17 cellular contexts compared by ENCODE assay signal in the genomic region with DNA sequence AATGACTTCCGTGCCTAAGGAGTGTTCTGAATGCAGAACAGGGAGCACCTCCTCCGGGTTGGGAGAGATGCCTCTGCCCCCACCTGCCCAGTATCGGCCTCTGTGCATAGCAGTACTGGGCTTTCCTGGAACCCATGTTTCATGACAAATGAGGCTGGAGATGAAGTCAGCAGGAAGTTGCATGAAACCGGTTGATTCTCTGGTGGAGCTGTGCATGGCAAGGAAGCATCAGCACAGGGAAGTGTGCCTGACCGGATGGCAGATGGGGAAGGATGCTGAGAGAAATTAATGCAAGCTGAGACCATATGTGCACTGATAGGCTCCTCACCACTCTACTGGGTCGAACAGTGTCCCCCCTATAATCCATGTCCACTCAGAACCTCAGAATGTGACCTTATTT.
A peak's percentile ranks its signal among the peaks of the same experiment; 100 is the strongest.
DNase-seq lines count a peak whose midpoint lies in the region; ATAC-seq and TF ChIP-seq lines count a peak whose summit lies in the region.
"Had no signal": no experiment of that assay in that cellular context is flagged by ENCODE, and none has a peak within 500 bp of the region (broad histone marks: within the 10 kb centered on the region; RNA-seq: fewer than 3 reads in every experiment).

No MANE protein-coding gene starts in this region.

- CTCF ChIA-PET in naive thymus-derived CD4-positive, alpha-beta T cell (lab: Charles Lee): no interaction called here
- CTCF ChIA-PET in PC-9 (lab: Charles Lee): no interaction called here

- H3K4me2 ChIP-seq in PC-9: no peak overlapping the region

- TF ChIP-seq CTCF in CD14-positive monocyte (IDR thresholded peaks at IDR 0.05): no peak
- TF ChIP-seq CTCF in PC-9 (conservative IDR thresholded peaks at IDR 0.05): no peak

- H3K27me3 Mint-ChIP-seq in CD14-positive monocyte (ENCODE audit: low read depth in 3 of 3): peaks cover 0 to 5% (median 0%) of the 10 kb centered on the region in 3 donors
- H3K27me3 Mint-ChIP-seq in naive thymus-derived CD4-positive, alpha-beta T cell: peaks cover 0 to 15% (median 4%) of the 10 kb centered on the region in 5 donors

- peak overlapping the region in 1 of 2 donors; percentile 20 for H3K4me3 Mint-ChIP-seq in CD14-positive monocyte
- no peak overlapping the region for H3K4me3 Mint-ChIP-seq in naive thymus-derived CD4-positive, alpha-beta T cell

- H3K4me1 ChIP-seq in naive thymus-derived CD4-positive, alpha-beta T cell (ENCODE audit: control insufficient read depth in 2 of 2, insufficient read depth in 2 of 2, low read length in 2 of 2): no peaks in the 10 kb centered on the region
- H3K4me1 ChIP-seq in PC-9 (replicated peaks; ENCODE audit: insufficient read depth): no peaks in the 10 kb centered on the region

- no peak for DNase-seq in CD14-positive monocyte (ENCODE audit: low spot score)
- peak; percentile 58 for DNase-seq in CD1c-positive myeloid dendritic cell (ENCODE audit: extremely low spot score)
- DNase-seq in NCI-H524 treated with DMSO at 0.1 percent for 48 hours (lab: John Stamatoyannopoulos, UW): peak; percentile 51
- no peak for DNase-seq in naive thymus-derived CD4-positive, alpha-beta T cell
- no peak for DNase-seq in cortex of kidney (lab: John Stamatoyannopoulos, UW)
- DNase-seq in NCI-H1436 treated with DMSO at 0.1 percent for 48 hours (lab: John Stamatoyannopoulos, UW): no peak
- DNase-seq in PC-9: no peak
- DNase-seq: ACHN, C1 segment of cervical spinal cord, DND-41, Karpas-422, NCI-H1105, NCI-H1694 treated with DMSO at 0.1 percent for 48 hours, NCI-H774, RPMI8226, SW 1271 had no signal

- no peak overlapping the region for H3K27ac ChIP-seq in naive thymus-derived CD4-positive, alpha-beta T cell (ENCODE audit: low read depth, low read length)
- H3K27ac ChIP-seq in PC-9: no peak overlapping the region
- H3K27ac ChIP-seq: SJSA1 had no signal

- H3K36me3 ChIP-seq in naive thymus-derived CD4-positive, alpha-beta T cell (ENCODE audit: control insufficient read depth in 2 of 3, insufficient read depth in 3 of 3, low read length in 3 of 3): no peaks in the 10 kb centered on the region
- no peaks in the 10 kb centered on the region for H3K36me3 ChIP-seq in PC-9 (ENCODE audit: low read depth)
- H3K36me3 ChIP-seq: SJSA1 had no signal

- POLR2A ChIA-PET in naive thymus-derived CD4-positive, alpha-beta T cell (lab: Charles Lee): no interaction called here
- POLR2A ChIA-PET in PC-9 (lab: Charles Lee; ENCODE audit: unreplicated experiment): no interaction called here

- peak; percentile 34 for ATAC-seq in naive thymus-derived CD4-positive, alpha-beta T cell

- no TSS peak for BruUV-seq in PC-9 (replicated peaks; lab: Mats Ljungman, UMichigan)

- H3K27me3 ChIP-seq in naive thymus-derived CD4-positive, alpha-beta T cell (ENCODE audit: control insufficient read depth in 2 of 2, insufficient read depth in 2 of 2, low read length in 2 of 2): no peaks in the 10 kb centered on the region
- H3K27me3 ChIP-seq in PC-9 (ENCODE audit: insufficient read depth, low read depth): peaks cover 92% of the 10 kb centered on the region

- H3K9me3 ChIP-seq in naive thymus-derived CD4-positive, alpha-beta T cell (ENCODE audit: control insufficient read depth in 2 of 3, low read length in 3 of 3): no peaks in the 10 kb centered on the region
- no peaks in the 10 kb centered on the region for H3K9me3 ChIP-seq in PC-9 (ENCODE audit: insufficient read depth, low read depth)
- H3K9me3 ChIP-seq: SJSA1 had no signal

- no peak overlapping the region for H3K4me3 ChIP-seq in naive thymus-derived CD4-positive, alpha-beta T cell (ENCODE audit: low read length)
- no peak overlapping the region for H3K4me3 ChIP-seq in PC-9
- H3K4me3 ChIP-seq: SJSA1 had no signal

- H3F3A ChIP-seq in PC-9 (ENCODE audit: insufficient read depth, low read depth): no peaks in the 10 kb centered on the region

- no peaks in the 10 kb centered on the region for H3K79me2 ChIP-seq in PC-9 (ENCODE audit: low read depth)

- peaks cover 79% of the 10 kb centered on the region for H3K4me1 Mint-ChIP-seq in CD14-positive monocyte
- H3K4me1 Mint-ChIP-seq in naive thymus-derived CD4-positive, alpha-beta T cell: peaks cover 0 to 12% (median 4%) of the 10 kb centered on the region in 7 donors

- intact Hi-C loops in CD14-positive monocyte (cut with micrococcal nuclease): loop anchor here in 1 of 2 donors (10.0 kb wide), 2 partner anchors 169 to 389 kb away; a partner anchor contains a TSS
- intact Hi-C loops in naive thymus-derived CD4-positive, alpha-beta T cell (cut with micrococcal nuclease): no loop called here
- intact Hi-C loops in PC-9 (cut with micrococcal nuclease; ENCODE audit: unreplicated experiment): no loop called here

- peaks cover 0 to 2% (median 0%) of the 10 kb centered on the region in 7 donors for H3K9me3 Mint-ChIP-seq in CD14-positive monocyte
- no peaks in the 10 kb centered on the region for H3K9me3 Mint-ChIP-seq in naive thymus-derived CD4-positive, alpha-beta T cell

- no peaks in the 10 kb centered on the region for H3K9me2 ChIP-seq in PC-9 (ENCODE audit: insufficient read depth)

- H3K27ac Mint-ChIP-seq in CD14-positive monocyte: peak overlapping the region in 6 of 7 donors; percentile 62 to 92 (median 72)
- H3K27ac Mint-ChIP-seq in naive thymus-derived CD4-positive, alpha-beta T cell: no peak overlapping the region

- H2AFZ ChIP-seq in PC-9: no peak overlapping the region

- H3K36me3 Mint-ChIP-seq in CD14-positive monocyte: no peaks in the 10 kb centered on the region
- no peaks in the 10 kb centered on the region for H3K36me3 Mint-ChIP-seq in naive thymus-derived CD4-positive, alpha-beta T cell

- H4K20me1 ChIP-seq in PC-9 (ENCODE audit: insufficient read depth): no peaks in the 10 kb centered on the region

Comparison
In these comparisons a context has a peak if more than half of its experiments do, and no peak if none do; other contexts are left out.
1. DNase-seq: peak in CD1c-positive myeloid dendritic cell (single experiment) and NCI-H524 treated with DMSO at 0.1 percent for 48 hours (single experiment); none in CD14-positive monocyte (single experiment), naive thymus-derived CD4-positive, alpha-beta T cell (0 of 9), cortex of kidney (single experiment), NCI-H1436 treated with DMSO at 0.1 percent for 48 hours (single experiment) and PC-9 (0 of 2).
2. H3K27ac Mint-ChIP-seq: peak in CD14-positive monocyte (6 of 7); none in naive thymus-derived CD4-positive, alpha-beta T cell (0 of 9).